17 cellular contexts compared by ENCODE assay signal in genomic region chr9:98584059-98584458, GRCh38.
DNase-seq lines count a peak whose midpoint lies in the region; ATAC-seq, FAIRE-seq and TF ChIP-seq lines count a peak whose summit lies in the region.
"Had no signal": no experiment of that assay in that cellular context is flagged by ENCODE, and none has a peak within 500 bp of the region (broad histone marks: within the 10 kb centered on the region; RNA-seq: fewer than 3 reads in every experiment).

No MANE protein-coding gene starts in this region.

- FAIRE-seq in GM18507 (lab: Jason Lieb, UNC) (peak; percentile 83), bronchial epithelial cell (lab: Jason Lieb, UNC) (peak; percentile 75)

- 33% methylated on average over 1 of the region's 1 CpG for WGBS in right lobe of liver (ENCODE audit: insufficient coverage, low coverage, low lambda C conversion rate, missing lambda C conversion rate)
- 32% methylated on average over 1 of the region's 1 CpG; no CpG with 5 or more reads in 1 of the 2 donors for WGBS in transverse colon (ENCODE audit: low coverage in 1 of 2), 2 donors

- H3K27ac ChIP-seq in right lobe of liver (no peak overlapping the region), transverse colon (no peak overlapping the region)
- H3K27ac ChIP-seq: adrenal gland, HL-60, ovary had no signal

- no peaks in the 10 kb centered on the region for H3K36me3 ChIP-seq in bronchial epithelial cell (ENCODE audit: control insufficient read depth, insufficient read depth, low read length)
- no peaks in the 10 kb centered on the region for H3K36me3 ChIP-seq in right lobe of liver
- H3K36me3 ChIP-seq in transverse colon, result no peaks in the 10 kb centered on the region
- H3K36me3 ChIP-seq: adrenal gland, MG63, ovary had no signal

- TF ChIP-seq EP300 in transverse colon (IDR thresholded peaks at IDR 0.05; ENCODE audit: low read depth), result no peak

- peaks cover 2% of the 10 kb centered on the region for H3K27me3 ChIP-seq in bronchial epithelial cell (ENCODE audit: control insufficient read depth, insufficient read depth, low read length)
- no peaks in the 10 kb centered on the region for H3K27me3 ChIP-seq in right lobe of liver
- H3K27me3 ChIP-seq in transverse colon, result peaks cover 16% of the 10 kb centered on the region
- H3K27me3 ChIP-seq: adrenal gland, MG63, ovary had no signal

- DNase-seq in GM18507 (ENCODE audit: extremely low spot score, insufficient read length, low read depth), result peak; percentile 11
- DNase-seq in bronchial epithelial cell (ENCODE audit: low read depth), result no peak
- DNase-seq in right lobe of liver, result no peak
- no peak for DNase-seq in HK-2 (ENCODE audit: unreplicated experiment)
- DNase-seq in transverse colon, result no peak
- DNase-seq: adrenal gland; CD8-positive, alpha-beta memory T cell; dorsolateral prefrontal cortex; MG63; NCI-H345; ovary; RPMI8226; stimulated activated CD4-positive, alpha-beta T cell treated with anti-CD3 and anti-CD28 coated beads, Interleukin-12 subunit alpha, Interleukin-12 subunit beta, amount 100 ng/mL, for 4 hours; trophoblast cell had no signal

- H3K9me3 ChIP-seq in right lobe of liver (no peaks in the 10 kb centered on the region), transverse colon (no peaks in the 10 kb centered on the region)
- H3K9me3 ChIP-seq: adrenal gland, MG63, ovary had no signal

- ATAC-seq in GM19395 (IDR thresholded peaks at IDR 0.05; ENCODE audit: unreplicated experiment) (peak; percentile 87), HG03457 (IDR thresholded peaks at IDR 0.05; ENCODE audit: unreplicated experiment) (peak; percentile 74), right lobe of liver (no peak)

- no peak for TF ChIP-seq CTCF in bronchial epithelial cell (IDR thresholded peaks at IDR 0.05; ENCODE audit: insufficient read depth, low read length, severe bottlenecking)
- TF ChIP-seq CTCF in right lobe of liver (IDR thresholded peaks at IDR 0.05), result no peak
- no peak for TF ChIP-seq CTCF in transverse colon (IDR thresholded peaks at IDR 0.05)

- intact Hi-C loops in right lobe of liver (cut with DNase I), result no loop called here
- intact Hi-C loops in transverse colon (cut with DNase I; ENCODE audit: low total_unique reads), result no loop called here

- in situ Hi-C loops in transverse colon (cut with MboI; ENCODE audit: low pct_ligation_motif_present in 1 of 4, low pct_unique_long_range_greater_than_20kb in 1 of 4, low sequenced_read_pairs in 3 of 4), result no loop called here

- TF ChIP-seq POLR2A in right lobe of liver (IDR thresholded peaks at IDR 0.05) (no peak), transverse colon (IDR thresholded peaks at IDR 0.05) (no peak)

- H3K4me1 ChIP-seq in right lobe of liver (peaks cover 0 to 14% (median 7%) of the 10 kb centered on the region in 4 donors), transverse colon (no peaks in the 10 kb centered on the region)
- H3K4me1 ChIP-seq: adrenal gland had no signal

- H3K4me3 ChIP-seq in bronchial epithelial cell (ENCODE audit: low read depth, low read length) (no peak overlapping the region), right lobe of liver (no peak overlapping the region), transverse colon (no peak overlapping the region)
- H3K4me3 ChIP-seq: adrenal gland, dorsolateral prefrontal cortex, MG63, ovary had no signal

Comparison
In these comparisons a context has a peak if more than half of its experiments do, and no peak if none do; other contexts are left out.
1. ATAC-seq: peak in GM19395 (single experiment) and HG03457 (single experiment); none in right lobe of liver (0 of 4).